32 cellular contexts compared by ENCODE assay signal in genomic region chr15:47753591-47753990, GRCh38.
"Had no signal": no experiment of that assay in that cellular context is flagged by ENCODE, and none has a peak within 500 bp of the region (broad histone marks: within the 10 kb centered on the region; RNA-seq: fewer than 3 reads in every experiment).

No MANE protein-coding gene starts in this region.

- H3K4me3 ChIP-seq: MG63 had no signal

- H3K36me3 ChIP-seq: MG63 had no signal

- DNase-seq: Karpas-422, KG1, MG63, MM.1S, MV-4-11, NCI-H1048, NCI-H1092, NCI-H1092 treated with DMSO at 0.1 percent for 48 hours, NCI-H1105, NCI-H1105 treated with DMSO at 0.1 percent for 48 hours, NCI-H1417 treated with DMSO at 0.1 percent for 48 hours, NCI-H1436, NCI-H1436 treated with DMSO at 0.1 percent for 48 hours, NCI-H146, NCI-H1694, NCI-H1694 treated with DMSO at 0.1 percent for 48 hours, NCI-H187, NCI-H187 treated with DMSO at 0.1 percent for 48 hours, NCI-H1930, NCI-H2029, NCI-H2029 treated with DMSO at 0.1 percent for 48 hours, NCI-H2081, NCI-H2081 treated with DMSO at 0.1 percent for 48 hours, NCI-H2107, NCI-H2171, NCI-H2227 treated with DMSO at 0.1 percent for 48 hours, NCI-H226, NCI-H345, NCI-H446, NCI-H446 treated with DMSO at 0.1 percent for 48 hours, NCI-H510A had no signal

- H3K27ac ChIP-seq: KMS-11 had no signal

- H3K27me3 ChIP-seq: MG63 had no signal
